20 cellular contexts compared by ENCODE assay signal in genomic region chr16:49564577-49565224, GRCh38.
DNase-seq lines count a peak whose midpoint lies in the region; TF ChIP-seq lines count a peak whose summit lies in the region.
"Had no signal": no experiment of that assay in that cellular context is flagged by ENCODE, and none has a peak within 500 bp of the region (broad histone marks: within the 10 kb centered on the region; RNA-seq: fewer than 3 reads in every experiment).

No MANE protein-coding gene starts in this region.

- no peak overlapping the region for H3K4me3 ChIP-seq in WERI-Rb-1 (ENCODE audit: low read depth, low read length)
- H3K4me3 ChIP-seq: esophagus muscularis mucosa, upper lobe of right lung had no signal

- H3K27me3 Mint-ChIP-seq in glutamatergic neuron (ENCODE audit: unreplicated experiment) = peaks cover 23% of the 10 kb centered on the region
- H3K27me3 Mint-ChIP-seq: B cell had no signal

- peak overlapping the region; percentile 77 for H3K27ac Mint-ChIP-seq in glutamatergic neuron (ENCODE audit: unreplicated experiment)
- H3K27ac Mint-ChIP-seq: B cell had no signal

- TF ChIP-seq CTCF in WERI-Rb-1 (IDR thresholded peaks at IDR 0.05; ENCODE audit: low read depth, low read length) (no peak), glutamatergic neuron (IDR thresholded peaks at IDR 0.05; ENCODE audit: partially characterized antibody, unreplicated experiment) (no peak)

- peaks cover 42% of the 10 kb centered on the region for H3K4me1 Mint-ChIP-seq in glutamatergic neuron (ENCODE audit: low read depth, unreplicated experiment)
- H3K4me1 Mint-ChIP-seq: B cell had no signal

- no peaks in the 10 kb centered on the region for H3K36me3 ChIP-seq in WERI-Rb-1
- H3K36me3 ChIP-seq: esophagus muscularis mucosa, upper lobe of right lung had no signal

- peak overlapping the region; percentile 69 for H3K4me3 Mint-ChIP-seq in glutamatergic neuron (ENCODE audit: unreplicated experiment)
- H3K4me3 Mint-ChIP-seq: B cell had no signal

- peaks cover 10% of the 10 kb centered on the region for H3K36me3 Mint-ChIP-seq in glutamatergic neuron (ENCODE audit: unreplicated experiment)

- no peak overlapping the region for H3K27ac ChIP-seq in WERI-Rb-1
- H3K27ac ChIP-seq: upper lobe of right lung had no signal

- no peaks in the 10 kb centered on the region for H3K27me3 ChIP-seq in WERI-Rb-1 (ENCODE audit: insufficient read depth, low read depth, severe bottlenecking)
- H3K27me3 ChIP-seq: esophagus muscularis mucosa, upper lobe of right lung had no signal

- H3K9me3 Mint-ChIP-seq in glutamatergic neuron (ENCODE audit: unreplicated experiment) = peaks cover 27% of the 10 kb centered on the region

- DNase-seq in NCI-H146 treated with DMSO at 0.1 percent for 48 hours (lab: John Stamatoyannopoulos, UW; ENCODE audit: unreplicated experiment) = peak; percentile 36
- DNase-seq in WERI-Rb-1 = peak; percentile 20
- no peak for DNase-seq in glutamatergic neuron
- DNase-seq in retina = peak; percentile 68
- no peak for DNase-seq in SK-N-DZ (ENCODE audit: low spot score)
- no peak for DNase-seq in GF-D8 (lab: John Stamatoyannopoulos, UW)
- no peak for DNase-seq in stimulated activated naive CD4-positive, alpha-beta T cell treated with Interleukin-2 at 50 U/mL for 16 hours (lab: John Stamatoyannopoulos, UW)
- no peak for DNase-seq in epidermal melanocyte (ENCODE audit: insufficient read length, low spot score)
- DNase-seq: activated T-cell treated with anti-CD3 and anti-CD28 coated beads for 4 hours; Caco-2; effector CD4-positive, alpha-beta T cell; EL; left colon; midbrain; NCI-H1417; stimulated activated CD4-positive, alpha-beta T cell treated with anti-CD3 and anti-CD28 coated beads, Interleukin-12 subunit alpha, Interleukin-12 subunit beta, amount 100 ng/mL, for 4 hours; T-helper 2 cell; upper lobe of right lung had no signal

- no peaks in the 10 kb centered on the region for H3K9me3 ChIP-seq in WERI-Rb-1 (ENCODE audit: severe bottlenecking)
- H3K9me3 ChIP-seq: esophagus muscularis mucosa, upper lobe of right lung had no signal

Comparison
In these comparisons a context has a peak if more than half of its experiments do, and no peak if none do; other contexts are left out.
1. DNase-seq: peak in NCI-H146 treated with DMSO at 0.1 percent for 48 hours (single experiment), WERI-Rb-1 (single experiment) and retina (single experiment); none in glutamatergic neuron (single experiment), SK-N-DZ (single experiment), GF-D8 (single experiment), stimulated activated naive CD4-positive, alpha-beta T cell treated with Interleukin-2 at 50 U/mL for 16 hours (single experiment) and epidermal melanocyte (single experiment).